Comparison of ENCODE assay signal across 17 cellular contexts in genomic region chr1:245129811-245130210, GRCh38. TPM values are rescaled to one million over a fixed set of nuclear protein-coding genes. Genes with fewer than 3 reads are reported as not detected.
DNase-seq lines count a peak whose midpoint lies in the region; ATAC-seq and TF ChIP-seq lines count a peak whose summit lies in the region.
"Had no signal": no experiment of that assay in that cellular context is flagged by ENCODE, and none has a peak within 500 bp of the region (broad histone marks: within the 10 kb centered on the region; RNA-seq: fewer than 3 reads in every experiment).

No MANE protein-coding gene starts in this region.

- no peak overlapping the region for H3K4me2 ChIP-seq in neural progenitor cell
- H3K4me2 ChIP-seq: BLaER1 had no signal

- TF ChIP-seq CTCF in neural progenitor cell (IDR thresholded peaks at IDR 0.05) (no peak), testis (IDR thresholded peaks at IDR 0.05) (no peak)

- peaks cover 17% of the 10 kb centered on the region for H3K4me1 Mint-ChIP-seq in neural progenitor cell
- H3K4me1 Mint-ChIP-seq: CD8-positive, alpha-beta memory T cell had no signal

- intact Hi-C loops in Right ventricle myocardium superior (cut with DNase I): no loop called here
- intact Hi-C loops in testis (cut with DNase I; ENCODE audit: low total_unique reads): no loop called here

- no peak for TF ChIP-seq POLR2A in testis (IDR thresholded peaks at IDR 0.05)

- peaks cover 6% of the 10 kb centered on the region for H3K27me3 Mint-ChIP-seq in neural progenitor cell (ENCODE audit: insufficient read depth, low read depth)

- H3K27ac Mint-ChIP-seq in neural progenitor cell: peak overlapping the region; percentile 86
- H3K27ac Mint-ChIP-seq: CD8-positive, alpha-beta memory T cell had no signal

- H3K36me3 Mint-ChIP-seq in neural progenitor cell: peaks cover 5% of the 10 kb centered on the region

- no peaks in the 10 kb centered on the region for H4K20me1 ChIP-seq in neural progenitor cell (ENCODE audit: low read depth)
- H4K20me1 ChIP-seq: BLaER1 had no signal

- H3K4me3 ChIP-seq in neural progenitor cell (no peak overlapping the region), testis (no peak overlapping the region)
- H3K4me3 ChIP-seq: BLaER1, Peyer's patch had no signal

- H2AFZ ChIP-seq in neural progenitor cell (replicated peaks): no peak overlapping the region

- no peak overlapping the region for H3K4me3 Mint-ChIP-seq in neural progenitor cell
- H3K4me3 Mint-ChIP-seq: CD8-positive, alpha-beta memory T cell had no signal

- H3K27me3 ChIP-seq in neural progenitor cell: no peaks in the 10 kb centered on the region
- no peaks in the 10 kb centered on the region for H3K27me3 ChIP-seq in testis
- H3K27me3 ChIP-seq: BLaER1, Peyer's patch had no signal

- H3K9ac ChIP-seq in neural progenitor cell: no peak overlapping the region
- H3K9ac ChIP-seq: BLaER1 had no signal

- H3K4me1 ChIP-seq in neural progenitor cell: peaks cover 10% of the 10 kb centered on the region
- peaks cover 7% of the 10 kb centered on the region for H3K4me1 ChIP-seq in testis
- H3K4me1 ChIP-seq: Peyer's patch had no signal

- peak; percentile 43 for DNase-seq in EH (ENCODE audit: low read depth)
- peak; percentile 14 for DNase-seq in RKO (ENCODE audit: low spot score)
- DNase-seq in cerebellum (ENCODE audit: low spot score): peak; percentile 40
- DNase-seq in neural progenitor cell (ENCODE audit: low spot score): no peak
- DNase-seq in DMS153 (lab: John Stamatoyannopoulos, UW): no peak
- no peak for DNase-seq in Right ventricle myocardium superior
- no peak for DNase-seq in COR-L47 (lab: John Stamatoyannopoulos, UW)
- no peak for DNase-seq in testis
- DNase-seq: CD8-positive, alpha-beta memory T cell; DMS 273 treated with DMSO at 0.1 percent for 48 hours; GOT3; NCI-H1092 treated with DMSO at 0.1 percent for 48 hours; NCI-H1694 treated with DMSO at 0.1 percent for 48 hours; NCI-H510A; Peyer's patch; SIG-M5 had no signal

- H3K79me2 ChIP-seq in neural progenitor cell (ENCODE audit: low read depth): no peaks in the 10 kb centered on the region

- H3K9me3 ChIP-seq in neural progenitor cell (ENCODE audit: low read depth) (no peaks in the 10 kb centered on the region), testis (no peaks in the 10 kb centered on the region)
- H3K9me3 ChIP-seq: BLaER1, Peyer's patch had no signal

- ATAC-seq in Right ventricle myocardium superior (ENCODE audit: poor library complexity): no peak

- H3K27ac ChIP-seq in neural progenitor cell (no peak overlapping the region), testis (no peak overlapping the region)
- H3K27ac ChIP-seq: BLaER1, Peyer's patch had no signal

- H3K36me3 ChIP-seq in neural progenitor cell: no peaks in the 10 kb centered on the region
- no peaks in the 10 kb centered on the region for H3K36me3 ChIP-seq in testis (ENCODE audit: low read depth, missing control alignments)
- H3K36me3 ChIP-seq: Peyer's patch had no signal

- no peaks in the 10 kb centered on the region for H3F3A ChIP-seq in neural progenitor cell (ENCODE audit: low read depth)

- WGBS in testis, 2 donors: 36 to 42% methylated on average over 9 of the region's 9 CpGs

- H3K9me3 Mint-ChIP-seq in neural progenitor cell: no peaks in the 10 kb centered on the region

RNA-seq across cellular contexts. Expression of gene KIF26B, which starts 25.0 kb away (rescaled TPM):
- total RNA-seq in cerebellum: 22.0 TPM
- total RNA-seq in neural progenitor cell (ENCODE audit: low replicate concordance): 0.47 and 1.2 TPM in 2 replicates
- 2.4 TPM for total RNA-seq in Right ventricle myocardium superior
- total RNA-seq in testis: 1 to 10 TPM; 3.1 to 4.8 TPM
- 3.0 TPM for polyA plus RNA-seq in testis (ENCODE audit: insufficient read depth, low read depth, low replicate concordance)
- polyA plus RNA-seq: CD8-positive, alpha-beta memory T cell had no signal

Comparison
In these comparisons a context has a peak if more than half of its experiments do, and no peak if none do; other contexts are left out.
1. DNase-seq: peak in EH (single experiment), RKO (single experiment) and cerebellum (single experiment); none in neural progenitor cell (single experiment), DMS153 (single experiment), Right ventricle myocardium superior (single experiment), COR-L47 (single experiment) and testis (single experiment).